ENCODE assay signal across 8 cellular contexts in the genomic region with DNA sequence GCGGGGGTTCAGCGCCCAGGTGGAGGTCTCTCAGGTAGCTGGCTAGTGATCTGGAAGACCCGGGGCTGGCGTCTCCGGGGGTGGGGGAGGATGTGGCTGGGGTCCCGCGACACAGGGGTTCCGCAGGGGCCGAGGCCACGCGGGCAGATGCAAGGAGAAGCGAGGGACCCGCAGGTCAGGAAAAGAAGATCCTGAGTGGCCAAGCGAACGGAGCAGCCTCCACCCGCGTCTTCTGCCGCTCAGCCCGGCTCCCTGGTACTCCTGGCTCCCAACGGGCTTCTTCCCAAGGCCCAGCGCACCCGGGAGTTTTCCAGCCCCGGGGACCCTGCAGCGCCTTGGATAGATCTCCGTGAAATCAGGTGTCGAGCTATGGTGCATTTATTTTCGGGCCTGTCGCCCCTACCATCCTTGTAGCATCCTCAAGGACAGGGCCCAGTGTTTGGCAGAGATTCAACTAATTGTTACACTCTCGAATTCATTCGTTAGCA. TPM values are rescaled to one million over a fixed set of nuclear protein-coding genes. Genes with fewer than 3 reads are reported as not detected.
A peak's percentile ranks its signal among the peaks of the same experiment; 100 is the strongest.
DNase-seq lines count a peak whose midpoint lies in the region; ATAC-seq and TF ChIP-seq lines count a peak whose summit lies in the region.

No MANE protein-coding gene starts in this region.

- POLR2A ChIA-PET in OCI-LY7 (lab: Charles Lee), result interaction anchor here (1.1 kb wide), 1 partner anchor 11 kb away, joined by 8 read pairs; no protein-coding TSS in a partner anchor

- intact Hi-C loops in OCI-LY7 (cut with micrococcal nuclease; ENCODE audit: unreplicated experiment), result loop anchor here (2.0 kb wide), 1 partner anchor 74 kb away; no protein-coding TSS in a partner anchor

- H3K9me2 ChIP-seq in OCI-LY7 (ENCODE audit: insufficient read depth, low read length), result no peaks in the 10 kb centered on the region

- CTCF ChIA-PET in activated naive CD4-positive, alpha-beta T cell treated with anti-CD3 and anti-CD28 coated beads, Interleukin-2, amount 10 ng/mL, durations not matched to agents 7 days and 5 days (lab: Charles Lee), result interaction anchor here (0.6 kb wide), 1 partner anchor 74 kb away, joined by 3 read pairs; no protein-coding TSS in a partner anchor
- CTCF ChIA-PET in OCI-LY7 (lab: Charles Lee; ENCODE audit: unreplicated experiment), result interaction anchor here (1.0 kb wide), 1 partner anchor 74 kb away, joined by 3 read pairs; no protein-coding TSS in a partner anchor

- H3K9me3 Mint-ChIP-seq in activated naive CD4-positive, alpha-beta T cell treated with anti-CD3 and anti-CD28 coated beads, Interleukin-2, amount 10 ng/mL, durations not matched to agents 7 days and 5 days, result no peaks in the 10 kb centered on the region
- H3K9me3 Mint-ChIP-seq in natural killer cell treated with Interleukin-12 subunit alpha and Interleukin-12 subunit beta and Interleukin-15 and Interleukin-18, amount 100 ng/mL, for 72 hours, result no peaks in the 10 kb centered on the region

- peak overlapping the region; percentile 43 for H3K9ac ChIP-seq in endocrine pancreas (ENCODE audit: control insufficient read depth, insufficient read depth, low read length)

- H3K9me3 ChIP-seq in OCI-LY7 (ENCODE audit: low read length) (no peaks in the 10 kb centered on the region), endocrine pancreas (ENCODE audit: control insufficient read depth, low read length) (no peaks in the 10 kb centered on the region)

- peak overlapping the region; percentile 69 for H3K4me2 ChIP-seq in OCI-LY7 (ENCODE audit: low read length)

- no peaks in the 10 kb centered on the region; the same call in 1 of the 2 replicates for H3K36me3 ChIP-seq in OCI-LY7 (ENCODE audit: insufficient read depth, low read length)
- H3K36me3 ChIP-seq in endocrine pancreas (ENCODE audit: control insufficient read depth, insufficient read depth, low read length), result no peaks in the 10 kb centered on the region

- H3K4me1 ChIP-seq in OCI-LY7 (ENCODE audit: insufficient read depth, low read length, poor library complexity, severe bottlenecking) (peaks cover 13% of the 10 kb centered on the region), endocrine pancreas (ENCODE audit: control insufficient read depth, insufficient read depth, low read length) (peaks cover 5% of the 10 kb centered on the region)

- peaks cover 37% of the 10 kb centered on the region for H3K79me2 ChIP-seq in OCI-LY7 (ENCODE audit: insufficient read depth, low read depth, low read length)

- peaks cover 9% of the 10 kb centered on the region for H3K27me3 Mint-ChIP-seq in activated naive CD4-positive, alpha-beta T cell treated with anti-CD3 and anti-CD28 coated beads, Interleukin-2, amount 10 ng/mL, durations not matched to agents 7 days and 5 days
- H3K27me3 Mint-ChIP-seq in natural killer cell treated with Interleukin-12 subunit alpha and Interleukin-12 subunit beta and Interleukin-15 and Interleukin-18, amount 100 ng/mL, for 72 hours, result peaks cover 0 to 2% of the 10 kb centered on the region in 2 donors

- DNase-seq in activated naive CD4-positive, alpha-beta T cell treated with anti-CD3 and anti-CD28 coated beads, Interleukin-2, amount 10 ng/mL, durations not matched to agents 7 days and 5 days, result no peak
- DNase-seq in activated naive CD4-positive, alpha-beta T cell treated with Interleukin-2 at 50 U/mL for 16 hours, result no peak
- DNase-seq in OCI-LY7 (ENCODE audit: low spot score) (no peak), Kasumi-1 (lab: John Stamatoyannopoulos, UW) (no peak)
- no peak for DNase-seq in natural killer cell treated with Interleukin-12 subunit alpha and Interleukin-12 subunit beta and Interleukin-15 and Interleukin-18, amount 100 ng/mL, for 72 hours (ENCODE audit: low spot score)

- H3K27me3 ChIP-seq in endocrine pancreas (ENCODE audit: control insufficient read depth, insufficient read depth, low read length), result no peaks in the 10 kb centered on the region

- H4K20me1 ChIP-seq in OCI-LY7 (ENCODE audit: insufficient read depth, low read length), result peaks cover 7% of the 10 kb centered on the region; the same call in 1 of the 2 replicates

- peak overlapping the region; percentile 49 for H3K27ac Mint-ChIP-seq in activated naive CD4-positive, alpha-beta T cell treated with anti-CD3 and anti-CD28 coated beads, Interleukin-2, amount 10 ng/mL, durations not matched to agents 7 days and 5 days
- H3K27ac Mint-ChIP-seq in natural killer cell treated with Interleukin-12 subunit alpha and Interleukin-12 subunit beta and Interleukin-15 and Interleukin-18, amount 100 ng/mL, for 72 hours, result no peak overlapping the region

- H3K4me1 Mint-ChIP-seq in activated naive CD4-positive, alpha-beta T cell treated with anti-CD3 and anti-CD28 coated beads, Interleukin-2, amount 10 ng/mL, durations not matched to agents 7 days and 5 days, result peaks cover 41% of the 10 kb centered on the region
- H3K4me1 Mint-ChIP-seq in natural killer cell treated with Interleukin-12 subunit alpha and Interleukin-12 subunit beta and Interleukin-15 and Interleukin-18, amount 100 ng/mL, for 72 hours (ENCODE audit: low read depth in 2 of 2), result peaks cover 32 to 33% of the 10 kb centered on the region in 2 donors

- peak overlapping the region; percentile 91 for H3K4me3 ChIP-seq in OCI-LY7 (ENCODE audit: low read depth, low read length, poor library complexity, severe bottlenecking)
- peak overlapping the region; percentile 37 for H3K4me3 ChIP-seq in endocrine pancreas (ENCODE audit: control insufficient read depth, insufficient read depth, low read length)

- H3K36me3 Mint-ChIP-seq in activated naive CD4-positive, alpha-beta T cell treated with anti-CD3 and anti-CD28 coated beads, Interleukin-2, amount 10 ng/mL, durations not matched to agents 7 days and 5 days, result peaks cover 3% of the 10 kb centered on the region
- H3K36me3 Mint-ChIP-seq in natural killer cell treated with Interleukin-12 subunit alpha and Interleukin-12 subunit beta and Interleukin-15 and Interleukin-18, amount 100 ng/mL, for 72 hours, result no peaks in the 10 kb centered on the region

- no TSS peak for BruUV-seq in OCI-LY7 (replicated peaks; lab: Mats Ljungman, UMichigan)

- H3K27ac ChIP-seq in OCI-LY7 (ENCODE audit: low read depth, low read length, poor library complexity, severe bottlenecking), result no peak overlapping the region

- no peak for ATAC-seq in natural killer cell treated with Interleukin-12 subunit alpha and Interleukin-12 subunit beta and Interleukin-15 and Interleukin-18, amount 100 ng/mL, for 72 hours
- ATAC-seq in HG02610 (IDR thresholded peaks at IDR 0.05; ENCODE audit: unreplicated experiment) (no peak), HG02852 (IDR thresholded peaks at IDR 0.05; ENCODE audit: unreplicated experiment) (no peak)

- peak overlapping the region; percentile 65 for H3K4me3 Mint-ChIP-seq in activated naive CD4-positive, alpha-beta T cell treated with anti-CD3 and anti-CD28 coated beads, Interleukin-2, amount 10 ng/mL, durations not matched to agents 7 days and 5 days
- H3K4me3 Mint-ChIP-seq in natural killer cell treated with Interleukin-12 subunit alpha and Interleukin-12 subunit beta and Interleukin-15 and Interleukin-18, amount 100 ng/mL, for 72 hours, result peak overlapping the region; percentile 82

- TF ChIP-seq CTCF in OCI-LY7 (conservative IDR thresholded peaks at IDR 0.05; ENCODE audit: low read length), result no peak

- peak overlapping the region; percentile 92 for H2AFZ ChIP-seq in OCI-LY7 (ENCODE audit: low read length)

RNA-seq across cellular contexts. Expression of gene CHD6, which starts 0.7 kb away (rescaled TPM):
- 26.9 and 38.6 TPM in 2 replicates for total RNA-seq in OCI-LY7 (2014; rRNA removed; shearing (Covaris generic))
- 45.7 and 55.4 TPM in 2 replicates for total RNA-seq in OCI-LY7 (2022)
- total RNA-seq in natural killer cell treated with Interleukin-12 subunit alpha and Interleukin-12 subunit beta and Interleukin-15 and Interleukin-18, amount 100 ng/mL, for 72 hours, result 10 to 100 TPM; 27.8 to 33.0 TPM
